19 cellular contexts compared by ENCODE assay signal in genomic region chr19:34088292-34088691, GRCh38.
"Had no signal": no experiment of that assay in that cellular context is flagged by ENCODE, and none has a peak within 500 bp of the region (broad histone marks: within the 10 kb centered on the region; RNA-seq: fewer than 3 reads in every experiment).

No MANE protein-coding gene starts in this region.

- H3K36me3 Mint-ChIP-seq: naive thymus-derived CD4-positive, alpha-beta T cell had no signal

- H3K27me3 ChIP-seq: right atrium auricular region, tibial nerve, upper lobe of left lung had no signal

- H3K9me3 ChIP-seq: prostate gland, right atrium auricular region, thoracic aorta, tibial nerve, upper lobe of left lung had no signal

- DNase-seq: dorsolateral prefrontal cortex; effector CD4-positive, alpha-beta T cell; head of caudate nucleus; kidney; mammary epithelial cell; mesendoderm; midbrain; naive thymus-derived CD4-positive, alpha-beta T cell; nephron progenitor cell; nucleus accumbens; stimulated activated naive B cell treated with anti-CD40 and anti-IgM and Interleukin-4, amounts not matched to agents 10 μg/mL and 1 μg/mL and 100 μg/mL, for 72 hours; upper lobe of left lung had no signal

- H3K36me3 ChIP-seq: prostate gland, right atrium auricular region, thoracic aorta, tibial nerve, upper lobe of left lung had no signal

- H3K4me3 ChIP-seq: dorsolateral prefrontal cortex, prostate gland, right atrium auricular region, thoracic aorta, tibial nerve, upper lobe of left lung had no signal

- H3K4me1 ChIP-seq: prostate gland, right atrium auricular region, tibial nerve, upper lobe of left lung had no signal

- H3K4me3 Mint-ChIP-seq: naive thymus-derived CD4-positive, alpha-beta T cell; nephron progenitor cell; stimulated activated naive B cell treated with anti-CD40 and anti-IgM and Interleukin-4, amounts not matched to agents 10 μg/mL and 1 μg/mL and 100 μg/mL, for 72 hours; stimulated activated naive CD8-positive, alpha-beta T cell treated with anti-CD3 and anti-CD28 coated beads, Interleukin-15, Interleukin-2, amounts not matched to agents 100 ng/mL and 50 ng/mL, for 24 hours had no signal

- H3K27ac ChIP-seq: dorsolateral prefrontal cortex, prostate gland, right atrium auricular region, thoracic aorta, tibial nerve, upper lobe of left lung had no signal

- H3K4me1 Mint-ChIP-seq: naive thymus-derived CD4-positive, alpha-beta T cell; nephron progenitor cell; stimulated activated naive B cell treated with anti-CD40 and anti-IgM and Interleukin-4, amounts not matched to agents 10 μg/mL and 1 μg/mL and 100 μg/mL, for 72 hours had no signal

- ATAC-seq: left lobe of liver; naive thymus-derived CD4-positive, alpha-beta T cell; sciatic nerve; stimulated activated naive B cell treated with anti-CD40 and anti-IgM and Interleukin-4, amounts not matched to agents 10 μg/mL and 1 μg/mL and 100 μg/mL, for 72 hours had no signal

- H3K27ac Mint-ChIP-seq: naive thymus-derived CD4-positive, alpha-beta T cell; nephron progenitor cell; stimulated activated naive B cell treated with anti-CD40 and anti-IgM and Interleukin-4, amounts not matched to agents 10 μg/mL and 1 μg/mL and 100 μg/mL, for 72 hours; stimulated activated naive CD8-positive, alpha-beta T cell treated with anti-CD3 and anti-CD28 coated beads, Interleukin-15, Interleukin-2, amounts not matched to agents 100 ng/mL and 50 ng/mL, for 24 hours had no signal
